14 cellular contexts compared by ENCODE assay signal in the genomic region with DNA sequence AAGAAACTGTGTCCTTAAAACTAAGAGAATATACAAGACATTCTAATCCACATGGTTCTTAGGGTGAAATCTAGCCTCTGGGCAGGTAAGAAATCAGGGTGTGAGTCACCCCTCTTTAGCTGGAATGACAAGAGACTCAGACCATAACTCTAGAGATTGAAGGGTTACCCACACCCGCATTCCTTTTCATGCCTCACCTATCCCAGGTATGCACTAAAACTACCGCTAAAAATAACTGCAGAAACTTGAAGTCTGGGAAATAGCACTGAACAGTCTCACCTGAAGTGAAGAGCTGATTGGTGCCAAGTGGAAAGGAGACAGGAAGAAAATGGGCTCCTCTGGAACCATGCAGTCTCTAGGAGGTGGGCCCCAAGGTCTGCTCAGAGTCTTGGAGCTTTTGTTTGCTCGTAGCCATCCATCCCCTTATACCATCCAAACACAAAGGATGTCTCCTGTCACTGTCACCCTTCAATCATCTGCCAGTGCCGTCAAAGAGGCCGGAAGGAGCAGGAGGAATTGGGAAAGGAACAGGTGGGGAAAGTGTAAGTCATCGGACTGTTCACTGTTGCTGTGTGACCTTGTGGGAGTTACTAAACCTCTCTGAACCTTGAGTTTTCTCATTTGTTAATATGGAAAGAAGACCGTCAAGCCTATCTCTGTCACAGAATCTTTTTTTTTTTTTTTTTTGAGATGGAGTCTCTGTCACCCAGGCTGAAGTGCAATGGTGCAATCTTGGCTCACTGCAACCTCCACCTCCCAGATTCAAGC. TPM values are rescaled to one million over a fixed set of nuclear protein-coding genes. Genes with fewer than 3 reads are reported as not detected.
A peak's percentile ranks its signal among the peaks of the same experiment; 100 is the strongest.
DNase-seq lines count a peak whose midpoint lies in the region; ATAC-seq and TF ChIP-seq lines count a peak whose summit lies in the region.
"Had no signal": no experiment of that assay in that cellular context is flagged by ENCODE, and none has a peak within 500 bp of the region (broad histone marks: within the 10 kb centered on the region; RNA-seq: fewer than 3 reads in every experiment).

No MANE protein-coding gene starts in this region.

- no peaks in the 10 kb centered on the region for H3K27me3 ChIP-seq in PC-3 (ENCODE audit: low read length)
- no peaks in the 10 kb centered on the region for H3K27me3 ChIP-seq in osteoblast (ENCODE audit: insufficient read depth, low read length)
- H3K27me3 ChIP-seq: dorsolateral prefrontal cortex, neural progenitor cell had no signal

- intact Hi-C loops in Calu3 (cut with micrococcal nuclease; ENCODE audit: unreplicated experiment) (loop anchor here (2.0 to 5.0 kb wide), 3 partner anchors 33 to 55 kb away; a partner anchor contains a TSS), PC-3 (cut with micrococcal nuclease) (loop anchor here (1.0 to 5.0 kb wide), 5 partner anchors 17 to 56 kb away; a partner anchor contains a TSS)

- H3K9me2 ChIP-seq in PC-3 (replicated peaks; ENCODE audit: low read length), result no peaks in the 10 kb centered on the region

- TF ChIP-seq CTCF in Calu3 (IDR thresholded peaks at IDR 0.05; ENCODE audit: unreplicated experiment) (no peak), PC-3 (conservative IDR thresholded peaks at IDR 0.05; ENCODE audit: low read depth, low read length) (no peak), osteoblast (IDR thresholded peaks at IDR 0.05; ENCODE audit: extremely low read depth, low read depth, low read length) (no peak), endothelial cell (IDR thresholded peaks at IDR 0.05; ENCODE audit: unreplicated experiment) (no peak)

- H3K4me2 ChIP-seq in PC-3 (ENCODE audit: low read length) (peak overlapping the region; percentile 71), osteoblast (ENCODE audit: insufficient read depth, low read length) (no peak overlapping the region)
- H3K4me2 ChIP-seq: neural progenitor cell had no signal

- BruUV-seq in Calu3 (replicated peaks; lab: Mats Ljungman, UMichigan) (TSS peak; percentile 50), PC-3 (replicated peaks; lab: Mats Ljungman, UMichigan) (TSS peak; percentile 48)

- ATAC-seq in PC-3 (peak; percentile 30), esophagus mucosa (peak; percentile 85), HG03571 (IDR thresholded peaks at IDR 0.05; ENCODE audit: unreplicated experiment) (no peak)

- no peaks in the 10 kb centered on the region for H3K27me3 Mint-ChIP-seq in Calu3 (ENCODE audit: unreplicated experiment)
- no peaks in the 10 kb centered on the region for H3K27me3 Mint-ChIP-seq in endothelial cell (ENCODE audit: unreplicated experiment)

- peak; percentile 71 for DNase-seq in Calu3
- peak; percentile 93 for DNase-seq in PC-3
- no peak for DNase-seq in osteoblast (ENCODE audit: insufficient read length, low spot score, missing footprints)
- DNase-seq in NCI-H69 (lab: John Stamatoyannopoulos, UW), result no peak
- DNase-seq in DMS 273 (lab: John Stamatoyannopoulos, UW; ENCODE audit: unreplicated experiment), result no peak
- no peak for DNase-seq in endothelial cell (ENCODE audit: low spot score)
- DNase-seq: DMS 273 treated with DMSO at 0.1 percent for 48 hours; dorsolateral prefrontal cortex; NCI-H1048; stimulated activated CD4-positive, alpha-beta T cell treated with anti-CD3 and anti-CD28 coated beads, Interleukin-4, amount 100 ng/mL, for 24 hours had no signal

- H3K4me1 ChIP-seq in PC-3 (ENCODE audit: insufficient read depth, low read length) (peaks cover 58% of the 10 kb centered on the region), osteoblast (ENCODE audit: insufficient read depth, low read length) (peaks cover 35% of the 10 kb centered on the region)
- H3K4me1 ChIP-seq: neural progenitor cell had no signal

- H3K4me1 Mint-ChIP-seq in Calu3 (ENCODE audit: low read depth, unreplicated experiment), result peaks cover 69% of the 10 kb centered on the region
- no peaks in the 10 kb centered on the region for H3K4me1 Mint-ChIP-seq in endothelial cell (ENCODE audit: unreplicated experiment)

- peaks cover 16% of the 10 kb centered on the region for H3K79me2 ChIP-seq in PC-3 (ENCODE audit: low read length)
- no peaks in the 10 kb centered on the region for H3K79me2 ChIP-seq in osteoblast (ENCODE audit: insufficient read depth, low read length)

- H3K36me3 ChIP-seq in PC-3 (ENCODE audit: low read depth, low read length) (peaks cover 7% of the 10 kb centered on the region), osteoblast (ENCODE audit: insufficient read depth, low read length) (peaks cover 32% of the 10 kb centered on the region)
- H3K36me3 ChIP-seq: neural progenitor cell had no signal

- H3K27ac ChIP-seq in PC-3 (ENCODE audit: low read length) (peak overlapping the region; percentile 98), osteoblast (ENCODE audit: low read depth, low read length) (peak overlapping the region; percentile 69)
- H3K27ac ChIP-seq: neural progenitor cell, thoracic aorta had no signal

- H3K4me3 Mint-ChIP-seq in Calu3 (ENCODE audit: low read depth, unreplicated experiment), result peak overlapping the region; percentile 53
- H3K4me3 Mint-ChIP-seq in endothelial cell (ENCODE audit: unreplicated experiment), result no peak overlapping the region
- H3K4me3 Mint-ChIP-seq: neural progenitor cell had no signal

- H3K9me3 ChIP-seq in PC-3 (ENCODE audit: low read length), result no peaks in the 10 kb centered on the region
- H3K9me3 ChIP-seq in osteoblast (ENCODE audit: low read depth, low read length), result no peaks in the 10 kb centered on the region
- H3K9me3 ChIP-seq: thoracic aorta had no signal

- no peak overlapping the region for H2AFZ ChIP-seq in PC-3 (ENCODE audit: low read length)
- no peak overlapping the region for H2AFZ ChIP-seq in osteoblast (ENCODE audit: low read length)
- H2AFZ ChIP-seq: neural progenitor cell had no signal

- H3K9me3 Mint-ChIP-seq in Calu3 (ENCODE audit: low read depth, unreplicated experiment), result no peaks in the 10 kb centered on the region
- H3K9me3 Mint-ChIP-seq in endothelial cell (ENCODE audit: unreplicated experiment), result no peaks in the 10 kb centered on the region
- H3K9me3 Mint-ChIP-seq: neural progenitor cell had no signal

- H3K9ac ChIP-seq in PC-3 (ENCODE audit: low read length), result peak overlapping the region; percentile 51
- H3K9ac ChIP-seq: neural progenitor cell had no signal

- POLR2A ChIA-PET in PC-3 (lab: Charles Lee; ENCODE audit: unreplicated experiment), result interaction anchor here (0.6 kb wide), 1 partner anchor 56 kb away, joined by 5 read pairs; a partner anchor contains a TSS

- peaks cover 3% of the 10 kb centered on the region for H3F3A ChIP-seq in PC-3 (ENCODE audit: low read length, unreplicated experiment)

- H3K27ac Mint-ChIP-seq in Calu3 (ENCODE audit: unreplicated experiment), result peak overlapping the region; percentile 82
- H3K27ac Mint-ChIP-seq in endothelial cell (ENCODE audit: unreplicated experiment), result no peak overlapping the region
- H3K27ac Mint-ChIP-seq: neural progenitor cell had no signal

- peaks cover 78% of the 10 kb centered on the region for H3K36me3 Mint-ChIP-seq in Calu3 (ENCODE audit: insufficient read depth, unreplicated experiment)
- H3K36me3 Mint-ChIP-seq in endothelial cell (ENCODE audit: low read depth, unreplicated experiment), result peaks cover 9% of the 10 kb centered on the region

- CTCF ChIA-PET in Calu3 (lab: Charles Lee), result interaction anchor here (0.6 to 1.7 kb wide), 12 partner anchors 14 to 72 kb away, joined by 3 to 10 read pairs (median 4); a partner anchor contains a TSS
- CTCF ChIA-PET in PC-3 (lab: Charles Lee), result interaction anchor here (0.7 to 1.9 kb wide), 2 partner anchors 37 to 55 kb away, joined by 3 to 18 read pairs; a partner anchor contains a TSS

- H4K20me1 ChIP-seq in PC-3 (ENCODE audit: low read length) (no peaks in the 10 kb centered on the region), osteoblast (ENCODE audit: insufficient read depth, low read length) (no peaks in the 10 kb centered on the region)

- H3K4me3 ChIP-seq in PC-3 (ENCODE audit: low read length) (peak overlapping the region; percentile 35; the same call in 1 of the 2 replicates), osteoblast (ENCODE audit: insufficient read depth, low read length) (no peak overlapping the region)
- H3K4me3 ChIP-seq: dorsolateral prefrontal cortex, neural progenitor cell, thoracic aorta had no signal

RNA-seq across cellular contexts. Expression of a gene that starts 22.4 kb away (rescaled TPM):
- 60.2 and 60.5 TPM in 2 replicates for total RNA-seq in Calu3 (2022)
- total RNA-seq in PC-3 (2014; rRNA removed), result 58.9 and 59.0 TPM in 2 replicates
- 36.5 TPM for total RNA-seq in esophagus mucosa
- 60.8 and 63.6 TPM in 2 replicates for total RNA-seq in osteoblast
- total RNA-seq in endothelial cell (ENCODE audit: unreplicated experiment), result 45.1 TPM

RNA-seq across cellular contexts. Expression of a gene that starts 50.1 kb away (rescaled TPM):
- total RNA-seq in Calu3 (2022) (5.2 and 5.3 TPM in 2 replicates), PC-3 (2014; rRNA removed) (2.8 and 3.5 TPM in 2 replicates), esophagus mucosa (3.1 TPM), osteoblast (3.2 and 3.3 TPM in 2 replicates), endothelial cell (ENCODE audit: unreplicated experiment) (5.2 TPM)

RNA-seq across cellular contexts. Expression of a gene that starts 55.8 kb away (rescaled TPM):
- total RNA-seq in Calu3 (2022) (742 and 748 TPM in 2 replicates), PC-3 (2014; rRNA removed) (140 and 144 TPM in 2 replicates), esophagus mucosa (11.8 TPM), osteoblast (2.7 and 4.7 TPM in 2 replicates), endothelial cell (ENCODE audit: unreplicated experiment) (3.4 TPM)

Comparison
In these comparisons a context has a peak if more than half of its experiments do, and no peak if none do; other contexts are left out.
1. DNase-seq: peak in Calu3 (single experiment) and PC-3 (single experiment); none in osteoblast (single experiment), NCI-H69 (single experiment), DMS 273 (single experiment) and endothelial cell (single experiment).
2. RNA of a gene that starts 55.8 kb away (total RNA-seq): 742 to 748 TPM in Calu3 and 140 to 144 TPM in PC-3; 11.8 TPM in esophagus mucosa (single experiment), 2.7 to 4.7 TPM in osteoblast and 3.4 TPM in endothelial cell (single experiment); every median in the first group is over 10 times any median in the second.